Comparison of ENCODE assay signal across 1 cellular context in the genomic region with DNA sequence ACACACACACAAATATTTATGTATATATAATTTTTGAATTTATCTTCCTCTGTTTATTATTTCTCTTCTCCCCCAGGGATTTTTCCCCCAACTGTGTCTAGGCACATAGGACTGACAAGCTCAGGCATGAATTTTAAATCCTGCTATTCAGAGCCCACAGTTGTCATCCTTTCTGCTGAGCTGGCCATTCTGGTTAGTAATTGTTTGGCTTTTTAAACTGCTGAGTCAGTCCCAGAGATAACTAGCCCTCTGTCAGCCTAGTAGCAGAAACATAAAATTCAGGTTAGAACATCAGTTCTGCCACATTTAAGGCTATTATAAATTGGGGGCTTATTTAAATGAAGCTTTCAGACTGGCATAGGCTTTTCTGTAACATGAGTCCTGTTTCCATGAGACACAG.
TF ChIP-seq lines count a peak whose summit lies in the region.

No MANE protein-coding gene starts in this region.

TF ChIP-seq in H1, 55 proteins besides CTCF, POLR2A, EP300 and RAD21 (continued from another document):
- no peak for TF ChIP-seq BCL11A (IDR thresholded peaks at IDR 0.05; ENCODE audit: low read depth in 2 of 2, low read length in 2 of 2)
- peak; percentile 80 for TF ChIP-seq BACH1 (IDR thresholded peaks at IDR 0.05; ENCODE audit: low read length)
- TF ChIP-seq, protein P1, sequence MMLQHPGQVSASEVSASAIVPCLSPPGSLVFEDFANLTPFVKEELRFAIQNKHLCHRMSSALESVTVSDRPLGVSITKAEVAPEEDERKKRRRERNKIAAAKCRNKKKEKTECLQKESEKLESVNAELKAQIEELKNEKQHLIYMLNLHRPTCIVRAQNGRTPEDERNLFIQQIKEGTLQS (IDR thresholded peaks at IDR 0.05; ENCODE audit: insufficient read depth, low read depth, low read length) = no peak
- TF ChIP-seq TBP (IDR thresholded peaks at IDR 0.05; ENCODE audit: low read depth, low read length) = no peak
- TF ChIP-seq PHF8 (conservative IDR thresholded peaks at IDR 0.05; ENCODE audit: low read depth, low read length) = no peak
TF ChIP-seq in H1: peak in this region for 2.
